ENCODE assay signal across 17 cellular contexts in genomic region chrX:112901821-112902732, GRCh38.
"Had no signal": no experiment of that assay in that cellular context is flagged by ENCODE, and none has a peak within 500 bp of the region (broad histone marks: within the 10 kb centered on the region; RNA-seq: fewer than 3 reads in every experiment).

No MANE protein-coding gene starts in this region.

- H3K9me3 Mint-ChIP-seq: activated CD8-positive, alpha-beta T cell treated with anti-CD3 and anti-CD28 coated beads for 36 hours; activated naive CD4-positive, alpha-beta T cell treated with anti-CD3 and anti-CD28 coated beads for 36 hours; activated T-cell treated with anti-CD3 and anti-CD28 coated beads, Interleukin-2, amount 50 U/mL, for 24 hours; memory B cell; naive thymus-derived CD4-positive, alpha-beta T cell had no signal

- H3K27ac Mint-ChIP-seq: activated CD8-positive, alpha-beta T cell treated with anti-CD3 and anti-CD28 coated beads for 36 hours; activated naive CD4-positive, alpha-beta T cell treated with anti-CD3 and anti-CD28 coated beads for 36 hours; activated T-cell treated with anti-CD3 and anti-CD28 coated beads, Interleukin-2, amount 50 U/mL, for 24 hours; memory B cell; naive thymus-derived CD4-positive, alpha-beta T cell had no signal

- H3K36me3 Mint-ChIP-seq: memory B cell; naive thymus-derived CD4-positive, alpha-beta T cell had no signal

- H3K4me3 Mint-ChIP-seq: activated CD8-positive, alpha-beta T cell treated with anti-CD3 and anti-CD28 coated beads for 36 hours; activated naive CD4-positive, alpha-beta T cell treated with anti-CD3 and anti-CD28 coated beads for 36 hours; activated T-cell treated with anti-CD3 and anti-CD28 coated beads, Interleukin-2, amount 50 U/mL, for 24 hours; memory B cell; naive thymus-derived CD4-positive, alpha-beta T cell had no signal

- H3K36me3 ChIP-seq: left lung, tibial nerve, vagina had no signal

- ATAC-seq: activated CD8-positive, alpha-beta T cell treated with anti-CD3 and anti-CD28 coated beads for 36 hours; body of pancreas; foreskin keratinocyte; left lung; naive thymus-derived CD4-positive, alpha-beta T cell; stimulated activated naive CD8-positive, alpha-beta T cell treated with anti-CD3 and anti-CD28 coated beads, Interleukin-15, Interleukin-2, amounts not matched to agents 100 U/mL and 50 U/mL, for 24 hours had no signal

- H3K27me3 Mint-ChIP-seq: activated CD8-positive, alpha-beta T cell treated with anti-CD3 and anti-CD28 coated beads for 36 hours; memory B cell; naive thymus-derived CD4-positive, alpha-beta T cell had no signal

- H3K4me3 ChIP-seq: body of pancreas, left lung, tibial nerve, vagina had no signal

- H3K9me3 ChIP-seq: body of pancreas, left lung, tibial nerve, vagina had no signal

- DNase-seq: activated CD4-positive, alpha-beta T cell treated with anti-CD3 and anti-CD28 coated beads for 48 hours; activated CD4-positive, CD25-positive, alpha-beta regulatory T cell; activated CD8-positive, alpha-beta T cell treated with anti-CD3 and anti-CD28 coated beads for 36 hours; activated naive CD4-positive, alpha-beta T cell treated with anti-CD3 and anti-CD28 coated beads for 36 hours; activated T-cell treated with anti-CD3 and anti-CD28 coated beads, Interleukin-2, amount 50 U/mL, for 24 hours; body of pancreas; foreskin keratinocyte; hypothalamus; left lung; naive thymus-derived CD4-positive, alpha-beta T cell; stimulated activated CD4-positive, alpha-beta T cell treated with anti-CD3 and anti-CD28 coated beads, Interleukin-2, amount 100 ng/mL, for 24 hours; stimulated activated naive CD8-positive, alpha-beta T cell treated with anti-CD3 and anti-CD28 coated beads, Interleukin-15, Interleukin-2, amounts not matched to agents 100 U/mL and 50 U/mL, for 24 hours; substantia nigra; T1000 had no signal

- H3K4me1 ChIP-seq: body of pancreas, foreskin keratinocyte, left lung, tibial nerve, vagina had no signal

- H3K27ac ChIP-seq: body of pancreas, foreskin keratinocyte, left lung, tibial nerve, vagina had no signal

- H3K27me3 ChIP-seq: body of pancreas, foreskin keratinocyte, left lung, vagina had no signal

- H3K4me1 Mint-ChIP-seq: memory B cell; naive thymus-derived CD4-positive, alpha-beta T cell had no signal
